Comparison of ENCODE assay signal across 39 cellular contexts in genomic region chr15:85976102-85976501, GRCh38.
"Had no signal": no experiment of that assay in that cellular context is flagged by ENCODE, and none has a peak within 500 bp of the region (broad histone marks: within the 10 kb centered on the region; RNA-seq: fewer than 3 reads in every experiment).

No MANE protein-coding gene starts in this region.

- H3K27ac ChIP-seq: adrenal gland, ascending aorta, body of pancreas, brain microvascular endothelial cell, breast epithelium, cardiac muscle cell had no signal

- H3K4me3 ChIP-seq: adrenal gland, ascending aorta, body of pancreas, breast epithelium, cardiac muscle cell had no signal

- FAIRE-seq: astrocyte, bronchial epithelial cell had no signal

- ATAC-seq: activated naive CD4-positive, alpha-beta T cell treated with anti-CD3 and anti-CD28 coated beads, Interleukin-2, amount 50 U/mL, for 72 hours; activated naive CD8-positive, alpha-beta T cell treated with anti-CD3 and anti-CD28 coated beads, Interleukin-2, amount 50 U/mL, for 24 hours; activated T-cell treated with anti-CD3 and anti-CD28 coated beads, Interleukin-2, amount 50 U/mL, for 4 hours; activated T-helper 17 cell treated with anti-CD3 and anti-CD28 coated beads, Interleukin-2, amount 50 U/mL, for 72 hours; body of pancreas had no signal

- H3K9me3 Mint-ChIP-seq: activated naive CD4-positive, alpha-beta T cell treated with anti-CD3 and anti-CD28 coated beads, Interleukin-2, amount 50 U/mL, for 24 hours; activated naive CD4-positive, alpha-beta T cell treated with anti-CD3 and anti-CD28 coated beads, Interleukin-2, amount 50 U/mL, for 72 hours; activated naive CD8-positive, alpha-beta T cell treated with anti-CD3 and anti-CD28 coated beads for 36 hours; activated naive CD8-positive, alpha-beta T cell treated with anti-CD3 and anti-CD28 coated beads, Interleukin-2, amount 50 U/mL, for 24 hours; central memory CD8-positive, alpha-beta T cell had no signal

- H3K4me1 ChIP-seq: adrenal gland, ascending aorta, body of pancreas, breast epithelium had no signal

- H3K27me3 ChIP-seq: ascending aorta, body of pancreas, brain microvascular endothelial cell, cardiac muscle cell had no signal

- H3K36me3 Mint-ChIP-seq: activated naive CD4-positive, alpha-beta T cell treated with anti-CD3 and anti-CD28 coated beads, Interleukin-2, amount 10 ng/mL, durations not matched to agents 7 days and 5 days; activated naive CD4-positive, alpha-beta T cell treated with anti-CD3 and anti-CD28 coated beads, Interleukin-2, amount 50 U/mL, for 24 hours; activated naive CD4-positive, alpha-beta T cell treated with anti-CD3 and anti-CD28 coated beads, Interleukin-2, amount 50 U/mL, for 72 hours; activated naive CD8-positive, alpha-beta T cell; activated naive CD8-positive, alpha-beta T cell treated with anti-CD3 and anti-CD28 coated beads for 36 hours; activated naive CD8-positive, alpha-beta T cell treated with anti-CD3 and anti-CD28 coated beads, Interleukin-2, amount 10 ng/mL, durations not matched to agents 7 days and 5 days; brain had no signal

- H3K4me3 Mint-ChIP-seq: activated naive CD4-positive, alpha-beta T cell treated with anti-CD3 and anti-CD28 coated beads for 36 hours; activated naive CD4-positive, alpha-beta T cell treated with anti-CD3 and anti-CD28 coated beads, Interleukin-2, amount 10 ng/mL, durations not matched to agents 7 days and 5 days; activated naive CD4-positive, alpha-beta T cell treated with anti-CD3 and anti-CD28 coated beads, Interleukin-2, amount 50 U/mL, for 24 hours; activated naive CD8-positive, alpha-beta T cell; activated naive CD8-positive, alpha-beta T cell treated with anti-CD3 and anti-CD28 coated beads for 36 hours; activated naive CD8-positive, alpha-beta T cell treated with anti-CD3 and anti-CD28 coated beads, Interleukin-2, amount 10 ng/mL, durations not matched to agents 7 days and 5 days; activated naive CD8-positive, alpha-beta T cell treated with anti-CD3 and anti-CD28 coated beads, Interleukin-2, amount 50 U/mL, for 24 hours; activated T-cell treated with anti-CD3 and anti-CD28 coated beads, Interleukin-2, amount 50 U/mL, for 24 hours; activated T-cell treated with anti-CD3 and anti-CD28 coated beads, Interleukin-2, amount 50 U/mL, for 4 hours; activated T-helper 1 cell treated with anti-CD3 and anti-CD28 coated beads, Interleukin-12 subunit alpha, Interleukin-12 subunit beta, Interleukin-2, Interleukin-4 antibody, amounts not matched to agents 30 ng/mL and 10 ng/mL and 1 ng/mL, durations not matched to agents 14 hours and 24 hours and 36 hours; activated T-helper 17 cell treated with anti-CD3 and anti-CD28 coated beads, Interleukin-2, amount 50 U/mL, for 72 hours; brain; central memory CD8-positive, alpha-beta T cell had no signal

- H3K27ac Mint-ChIP-seq: activated naive CD4-positive, alpha-beta T cell treated with anti-CD3 and anti-CD28 coated beads for 36 hours; activated naive CD4-positive, alpha-beta T cell treated with anti-CD3 and anti-CD28 coated beads, Interleukin-2, amount 10 ng/mL, durations not matched to agents 7 days and 5 days; activated naive CD4-positive, alpha-beta T cell treated with anti-CD3 and anti-CD28 coated beads, Interleukin-2, amount 50 U/mL, for 24 hours; activated naive CD4-positive, alpha-beta T cell treated with anti-CD3 and anti-CD28 coated beads, Interleukin-2, amount 50 U/mL, for 72 hours; activated naive CD8-positive, alpha-beta T cell; activated naive CD8-positive, alpha-beta T cell treated with anti-CD3 and anti-CD28 coated beads for 36 hours; activated naive CD8-positive, alpha-beta T cell treated with anti-CD3 and anti-CD28 coated beads, Interleukin-2, amount 10 ng/mL, durations not matched to agents 7 days and 5 days; activated naive CD8-positive, alpha-beta T cell treated with anti-CD3 and anti-CD28 coated beads, Interleukin-2, amount 50 U/mL, for 24 hours; activated T-cell treated with anti-CD3 and anti-CD28 coated beads, Interleukin-2, amount 50 U/mL, for 24 hours; activated T-helper 1 cell treated with anti-CD3 and anti-CD28 coated beads, Interleukin-12 subunit alpha, Interleukin-12 subunit beta, Interleukin-2, Interleukin-4 antibody, amounts not matched to agents 30 ng/mL and 10 ng/mL and 1 ng/mL, durations not matched to agents 14 hours and 24 hours and 36 hours; activated T-helper 17 cell treated with anti-CD3 and anti-CD28 coated beads, Interleukin-2, amount 50 U/mL, for 72 hours; activated T-helper 2 cell treated with anti-CD3 and anti-CD28 coated beads, Interferon-gamma antibody, Interleukin-2, Interleukin-4, amounts not matched to agents 10 μg/mL and 5 μg/mL and 100 μg/mL, durations not matched to agents 14 hours and 24 hours and 36 hours had no signal

- H3K4me1 Mint-ChIP-seq: activated naive CD4-positive, alpha-beta T cell treated with anti-CD3 and anti-CD28 coated beads, Interleukin-2, amount 10 ng/mL, durations not matched to agents 7 days and 5 days; activated naive CD4-positive, alpha-beta T cell treated with anti-CD3 and anti-CD28 coated beads, Interleukin-2, amount 50 U/mL, for 24 hours; activated naive CD8-positive, alpha-beta T cell treated with anti-CD3 and anti-CD28 coated beads for 36 hours; activated naive CD8-positive, alpha-beta T cell treated with anti-CD3 and anti-CD28 coated beads, Interleukin-2, amount 10 ng/mL, durations not matched to agents 7 days and 5 days; activated naive CD8-positive, alpha-beta T cell treated with anti-CD3 and anti-CD28 coated beads, Interleukin-2, amount 50 U/mL, for 24 hours; central memory CD8-positive, alpha-beta T cell had no signal

- H3K9me3 ChIP-seq: adrenal gland, ascending aorta, body of pancreas had no signal

- H3K27me3 Mint-ChIP-seq: brain had no signal

- DNase-seq: activated effector memory CD4-positive, alpha-beta T cell treated with anti-CD3 and anti-CD28 coated beads, Interleukin-2, amount 50 U/mL, for 16 hours; activated effector memory CD4-positive, alpha-beta T cell treated with Interleukin-2 at 50 U/mL for 16 hours; activated gamma-delta T cell; activated gamma-delta T cell treated with Interleukin-2 at 50 U/mL for 16 hours; activated naive CD4-positive, alpha-beta T cell; activated naive CD4-positive, alpha-beta T cell treated with anti-CD3 and anti-CD28 coated beads for 36 hours; activated naive CD4-positive, alpha-beta T cell treated with anti-CD3 and anti-CD28 coated beads, Interleukin-2, amount 10 ng/mL, durations not matched to agents 7 days and 5 days; activated naive CD4-positive, alpha-beta T cell treated with anti-CD3 and anti-CD28 coated beads, Interleukin-2, amount 50 U/mL, for 16 hours; activated naive CD4-positive, alpha-beta T cell treated with Interleukin-2 at 50 U/mL for 16 hours; activated naive CD8-positive, alpha-beta T cell treated with anti-CD3 and anti-CD28 coated beads for 36 hours; activated naive CD8-positive, alpha-beta T cell treated with anti-CD3 and anti-CD28 coated beads, Interleukin-2, amount 10 ng/mL, durations not matched to agents 7 days and 5 days; activated naive CD8-positive, alpha-beta T cell treated with anti-CD3 and anti-CD28 coated beads, Interleukin-2, amount 50 U/mL, for 24 hours; activated T-cell treated with anti-CD3 and anti-CD28 coated beads, Interleukin-2, amount 50 U/mL, for 1 hour; activated T-cell treated with anti-CD3 and anti-CD28 coated beads, Interleukin-2, amount 50 U/mL, for 24 hours; activated T-cell treated with anti-CD3 and anti-CD28 coated beads, Interleukin-2, amount 50 U/mL, for 4 hours; activated T-cell treated with anti-CD3 and anti-CD28 coated beads, Interleukin-2, amount 50 U/mL, for 48 hours; adrenal gland; amniotic stem cell; amygdala; anterior cingulate cortex; aorta; body of pancreas; brain microvascular endothelial cell; caudate nucleus; central memory CD4-positive, alpha-beta T cell; cerebellar nuclear complex had no signal

- H3K36me3 ChIP-seq: adrenal gland, ascending aorta, brain microvascular endothelial cell, breast epithelium, cardiac muscle cell had no signal
